13 cellular contexts compared by ENCODE assay signal in genomic region chr16:2252806-2253148, GRCh38. TPM values are rescaled to one million over a fixed set of nuclear protein-coding genes. Genes with fewer than 3 reads are reported as not detected.
DNase-seq lines count a peak whose midpoint lies in the region; ATAC-seq, FAIRE-seq and TF ChIP-seq lines count a peak whose summit lies in the region.
"Had no signal": no experiment of that assay in that cellular context is flagged by ENCODE, and none has a peak within 500 bp of the region (broad histone marks: within the 10 kb centered on the region; RNA-seq: fewer than 3 reads in every experiment).

No MANE protein-coding gene starts in this region.

- TF ChIP-seq CTCF in KMS-11 (conservative IDR thresholded peaks at IDR 0.05; ENCODE audit: low read depth, low read length) (no peak), astrocyte (IDR thresholded peaks at IDR 0.05; ENCODE audit: insufficient read depth, low read depth, low read length) (no peak), neural progenitor cell (IDR thresholded peaks at IDR 0.05) (no peak)

- no peaks in the 10 kb centered on the region for H3K27me3 ChIP-seq in KMS-11 (ENCODE audit: insufficient read depth, low read depth)
- no peaks in the 10 kb centered on the region for H3K27me3 ChIP-seq in astrocyte (ENCODE audit: insufficient read depth, low read length)
- H3K27me3 ChIP-seq in neural progenitor cell, result no peaks in the 10 kb centered on the region
- no peaks in the 10 kb centered on the region for H3K27me3 ChIP-seq in small intestine (ENCODE audit: control insufficient read depth in 2 of 2, insufficient read depth in 2 of 2, low read length in 2 of 2)

- H3K27me3 Mint-ChIP-seq in activated CD4-positive, alpha-beta T cell treated with anti-CD3 and anti-CD28 coated beads, Interleukin-2, amount 10 ng/mL, durations not matched to agents 24 days and 14 days, result no peaks in the 10 kb centered on the region
- H3K27me3 Mint-ChIP-seq in astrocyte (ENCODE audit: low read depth, unreplicated experiment), result no peaks in the 10 kb centered on the region
- H3K27me3 Mint-ChIP-seq in neural progenitor cell (ENCODE audit: insufficient read depth, low read depth), result peaks cover 9% of the 10 kb centered on the region

- no peak overlapping the region; the same call in 1 of the 2 replicates for H3K9ac ChIP-seq in KMS-11
- no peak overlapping the region for H3K9ac ChIP-seq in astrocyte (ENCODE audit: low read length)
- H3K9ac ChIP-seq in neural progenitor cell, result no peak overlapping the region

- intact Hi-C loops in activated CD4-positive, alpha-beta T cell treated with anti-CD3 and anti-CD28 coated beads, Interleukin-2, amount 10 ng/mL, durations not matched to agents 24 days and 14 days (cut with micrococcal nuclease), result loop anchor here (5.0 to 10.0 kb wide), 3 partner anchors 95 to 282 kb away; partner anchors contain the start of genes CEMP1, PDPK1, TRAF7 and ZNF598

- ATAC-seq in HG03442 (IDR thresholded peaks at IDR 0.05; ENCODE audit: unreplicated experiment), result no peak

- no peak overlapping the region for H3K4me3 Mint-ChIP-seq in activated CD4-positive, alpha-beta T cell treated with anti-CD3 and anti-CD28 coated beads, Interleukin-2, amount 10 ng/mL, durations not matched to agents 24 days and 14 days
- H3K4me3 Mint-ChIP-seq in astrocyte (ENCODE audit: unreplicated experiment), result peak overlapping the region; percentile 64
- H3K4me3 Mint-ChIP-seq in neural progenitor cell, result peak overlapping the region; percentile 59

- H3K79me2 ChIP-seq in KMS-11 (ENCODE audit: insufficient read depth, low read depth) (peaks cover 30% of the 10 kb centered on the region), astrocyte (ENCODE audit: insufficient read depth, low read length) (peaks cover 21% of the 10 kb centered on the region), neural progenitor cell (ENCODE audit: low read depth) (peaks cover 49% of the 10 kb centered on the region)

- no peaks in the 10 kb centered on the region for H3K9me3 Mint-ChIP-seq in activated CD4-positive, alpha-beta T cell treated with anti-CD3 and anti-CD28 coated beads, Interleukin-2, amount 10 ng/mL, durations not matched to agents 24 days and 14 days
- H3K9me3 Mint-ChIP-seq in astrocyte (ENCODE audit: unreplicated experiment) (no peaks in the 10 kb centered on the region), neural progenitor cell (no peaks in the 10 kb centered on the region)

- no peak for DNase-seq in activated CD4-positive, alpha-beta T cell treated with anti-CD3 and anti-CD28 coated beads, Interleukin-2, amount 10 ng/mL, durations not matched to agents 24 days and 14 days
- no peak for DNase-seq in activated CD4-positive, alpha-beta T cell treated with anti-CD3 and anti-CD28 coated beads, Interleukin-2, amount 50 U/mL, for 48 hours
- DNase-seq in astrocyte (ENCODE audit: low read depth), result no peak
- no peak for DNase-seq in neural progenitor cell (ENCODE audit: low spot score)
- DNase-seq in AG08396 (ENCODE audit: low spot score), result no peak
- no peak for DNase-seq in small intestine
- DNase-seq: amygdala; hypothalamus; RPMI8226; stimulated activated CD4-positive, alpha-beta T cell treated with anti-CD3 and anti-CD28 coated beads, Interleukin-12 subunit alpha, Interleukin-12 subunit beta, amount 100 ng/mL, for 4 hours had no signal

- H2AFZ ChIP-seq in KMS-11 (ENCODE audit: low read depth) (no peak overlapping the region), astrocyte (ENCODE audit: low read depth, low read length) (no peak overlapping the region), neural progenitor cell (replicated peaks) (no peak overlapping the region)

- peaks cover 29% of the 10 kb centered on the region for H3K4me1 ChIP-seq in KMS-11 (ENCODE audit: low read depth, poor library complexity, severe bottlenecking)
- peaks cover 7% of the 10 kb centered on the region for H3K4me1 ChIP-seq in astrocyte (ENCODE audit: insufficient read depth, low read length)
- H3K4me1 ChIP-seq in neural progenitor cell, result peaks cover 9% of the 10 kb centered on the region
- H3K4me1 ChIP-seq in small intestine (ENCODE audit: control insufficient read depth in 2 of 2, insufficient read depth in 1 of 2, low read depth in 1 of 2, low read length in 1 of 2), result peaks cover 0 to 2% of the 10 kb centered on the region in 2 donors

- H3K36me3 ChIP-seq in KMS-11 (ENCODE audit: insufficient read depth) (peaks cover 27% of the 10 kb centered on the region; the same call in 1 of the 2 replicates), astrocyte (ENCODE audit: insufficient read depth, low read length) (peaks cover 41% of the 10 kb centered on the region), neural progenitor cell (no peaks in the 10 kb centered on the region), small intestine (ENCODE audit: control insufficient read depth in 2 of 2, insufficient read depth in 2 of 2, low read length in 2 of 2) (peaks cover 15 to 23% of the 10 kb centered on the region in 2 donors)

- H3K4me3 ChIP-seq in KMS-11 (IDR thresholded peaks at IDR 0.05; ENCODE audit: insufficient read depth, low read depth, low read length) (no peak overlapping the region), astrocyte (ENCODE audit: insufficient read depth, low read depth, low read length) (no peak overlapping the region), neural progenitor cell (no peak overlapping the region), small intestine (ENCODE audit: low read depth in 1 of 2, low read length in 2 of 2) (no peak overlapping the region)

- peaks cover 9% of the 10 kb centered on the region for H3K4me1 Mint-ChIP-seq in activated CD4-positive, alpha-beta T cell treated with anti-CD3 and anti-CD28 coated beads, Interleukin-2, amount 10 ng/mL, durations not matched to agents 24 days and 14 days
- H3K4me1 Mint-ChIP-seq in astrocyte (ENCODE audit: low read depth, unreplicated experiment), result peaks cover 9% of the 10 kb centered on the region
- H3K4me1 Mint-ChIP-seq in neural progenitor cell, result peaks cover 9% of the 10 kb centered on the region

- H3K9me3 ChIP-seq in astrocyte (ENCODE audit: insufficient read depth, low read depth, low read length) (no peaks in the 10 kb centered on the region), neural progenitor cell (ENCODE audit: low read depth) (no peaks in the 10 kb centered on the region), small intestine (ENCODE audit: control insufficient read depth, low read depth) (no peaks in the 10 kb centered on the region)
- H3K9me3 ChIP-seq: A549 had no signal

- no peak overlapping the region for H3K4me2 ChIP-seq in KMS-11
- H3K4me2 ChIP-seq in astrocyte (ENCODE audit: low read length), result no peak overlapping the region
- H3K4me2 ChIP-seq in neural progenitor cell, result no peak overlapping the region

- H4K20me1 ChIP-seq in KMS-11 (ENCODE audit: insufficient read depth) (no peaks in the 10 kb centered on the region), astrocyte (ENCODE audit: insufficient read depth, low read length) (peaks cover 56% of the 10 kb centered on the region), neural progenitor cell (ENCODE audit: low read depth) (peaks cover 43% of the 10 kb centered on the region)

- peaks cover 49% of the 10 kb centered on the region for H3F3A ChIP-seq in neural progenitor cell (ENCODE audit: low read depth)

- H3K27ac Mint-ChIP-seq in activated CD4-positive, alpha-beta T cell treated with anti-CD3 and anti-CD28 coated beads, Interleukin-2, amount 10 ng/mL, durations not matched to agents 24 days and 14 days, result peak overlapping the region; percentile 48
- no peak overlapping the region for H3K27ac Mint-ChIP-seq in astrocyte (ENCODE audit: unreplicated experiment)
- no peak overlapping the region for H3K27ac Mint-ChIP-seq in neural progenitor cell

- H3K36me3 Mint-ChIP-seq in activated CD4-positive, alpha-beta T cell treated with anti-CD3 and anti-CD28 coated beads, Interleukin-2, amount 10 ng/mL, durations not matched to agents 24 days and 14 days (ENCODE audit: low read depth), result peaks cover 48% of the 10 kb centered on the region
- H3K36me3 Mint-ChIP-seq in astrocyte (ENCODE audit: low read depth, unreplicated experiment) (peaks cover 15% of the 10 kb centered on the region), neural progenitor cell (peaks cover 22% of the 10 kb centered on the region)

- H3K27ac ChIP-seq in KMS-11, result peak overlapping the region; percentile 88; the same call in 1 of the 2 replicates
- peak overlapping the region; percentile 19 for H3K27ac ChIP-seq in astrocyte (ENCODE audit: low read depth, low read length)
- no peak overlapping the region for H3K27ac ChIP-seq in neural progenitor cell
- H3K27ac ChIP-seq in small intestine (ENCODE audit: low read depth in 1 of 2, low read length in 1 of 2), result peak overlapping the region in 1 of 2 donors; percentile 12

- FAIRE-seq in astrocyte (lab: Jason Lieb, UNC) (no peak), small intestine (lab: Jason Lieb, UNC) (no peak)
- FAIRE-seq: A549 had no signal

- 94 to 95% (median 94%) methylated on average over 7 of the region's 7 CpGs for WGBS in small intestine, 3 donors

RNA-seq across cellular contexts. Expression of gene ECI1, which starts 1.4 kb away (rescaled TPM):
- 34.1 and 38.7 TPM in 2 replicates for total RNA-seq in activated CD4-positive, alpha-beta T cell treated with anti-CD3 and anti-CD28 coated beads, Interleukin-2, amount 10 ng/mL, durations not matched to agents 24 days and 14 days
- total RNA-seq in astrocyte (53.4 and 56.4 TPM in 2 replicates), neural progenitor cell (ENCODE audit: low replicate concordance) (39.7 and 85.6 TPM in 2 replicates)
- 100 to 1,000 TPM; 104 to 246 (median 227) TPM for polyA plus RNA-seq in small intestine

RNA-seq across cellular contexts. Expression of gene RNPS1, which starts 15.1 kb away (rescaled TPM):
- total RNA-seq in activated CD4-positive, alpha-beta T cell treated with anti-CD3 and anti-CD28 coated beads, Interleukin-2, amount 10 ng/mL, durations not matched to agents 24 days and 14 days, result 399 and 416 TPM in 2 replicates
- total RNA-seq in astrocyte (193 and 209 TPM in 2 replicates), neural progenitor cell (ENCODE audit: low replicate concordance) (176 and 284 TPM in 2 replicates)
- 100 to 1,000 TPM in 2 of 3 donors, 10 to 100 TPM in 1; 91.7 to 166 (median 110) TPM for polyA plus RNA-seq in small intestine

RNA-seq across cellular contexts. Expression of gene DNASE1L2, which starts 16.5 kb away (rescaled TPM):
- 1.7 and 2.1 TPM in 2 replicates for total RNA-seq in activated CD4-positive, alpha-beta T cell treated with anti-CD3 and anti-CD28 coated beads, Interleukin-2, amount 10 ng/mL, durations not matched to agents 24 days and 14 days
- total RNA-seq in astrocyte (1.2 and 1.3 TPM in 2 replicates), neural progenitor cell (ENCODE audit: low replicate concordance) (0.21 and 1.6 TPM in 2 replicates)
- polyA plus RNA-seq in small intestine, result 1 to 10 TPM in 2 of 3 donors, under 1 TPM in 1; 0.55 to 3.8 (median 1.9) TPM

RNA-seq across cellular contexts. Expression of gene E4F1, which starts 29.4 kb away (rescaled TPM):
- total RNA-seq in activated CD4-positive, alpha-beta T cell treated with anti-CD3 and anti-CD28 coated beads, Interleukin-2, amount 10 ng/mL, durations not matched to agents 24 days and 14 days, result 33.4 and 34.7 TPM in 2 replicates
- total RNA-seq in astrocyte (22.5 and 22.8 TPM in 2 replicates), neural progenitor cell (ENCODE audit: low replicate concordance) (7.4 and 37.7 TPM in 2 replicates)
- polyA plus RNA-seq in small intestine, result 10 to 100 TPM; 16.5 to 37.1 (median 28.1) TPM

RNA-seq across cellular contexts. Expression of gene PGP, which starts 38.1 kb away (rescaled TPM):
- total RNA-seq in activated CD4-positive, alpha-beta T cell treated with anti-CD3 and anti-CD28 coated beads, Interleukin-2, amount 10 ng/mL, durations not matched to agents 24 days and 14 days, result 38.7 and 38.9 TPM in 2 replicates
- total RNA-seq in astrocyte, result 19.4 and 21.1 TPM in 2 replicates
- 13.3 and 42.9 TPM in 2 replicates for total RNA-seq in neural progenitor cell (ENCODE audit: low replicate concordance)
- 10 to 100 TPM; 12.7 to 16.2 (median 14.1) TPM for polyA plus RNA-seq in small intestine
